ENCODE assay signal across 11 cellular contexts in genomic region chr4:786861-787300, GRCh38. TPM values are rescaled to one million over a fixed set of nuclear protein-coding genes. Genes with fewer than 3 reads are reported as not detected.
A peak's percentile ranks its signal among the peaks of the same experiment; 100 is the strongest.
DNase-seq lines count a peak whose midpoint lies in the region; ATAC-seq and TF ChIP-seq lines count a peak whose summit lies in the region.
"Had no signal": no experiment of that assay in that cellular context is flagged by ENCODE, and none has a peak within 500 bp of the region (broad histone marks: within the 10 kb centered on the region; RNA-seq: fewer than 3 reads in every experiment).

No MANE protein-coding gene starts in this region.

- H3K27ac ChIP-seq in 22Rv1, result peak overlapping the region; percentile 46; the same call in 1 of the 2 replicates
- peak overlapping the region; percentile 75 for H3K27ac ChIP-seq in left ventricle myocardium inferior (replicated peaks)

- H3K27me3 ChIP-seq in left ventricle myocardium inferior (ENCODE audit: low read depth), result peaks cover 68% of the 10 kb centered on the region

- no peak for DNase-seq in left ventricle myocardium inferior
- peak; percentile 65 for DNase-seq in retina
- no peak for DNase-seq in NCI-H1105 (lab: John Stamatoyannopoulos, UW)
- DNase-seq: activated CD4-positive, alpha-beta T cell treated with anti-CD3 and anti-CD28 coated beads for 48 hours; mesendoderm; NCI-H187 had no signal

- no peak for ATAC-seq in HG03108 (IDR thresholded peaks at IDR 0.05; ENCODE audit: unreplicated experiment)
- ATAC-seq in HG02885 (IDR thresholded peaks at IDR 0.05; ENCODE audit: poor library complexity, unreplicated experiment), result no peak
- no peak for ATAC-seq in HG02759 (IDR thresholded peaks at IDR 0.05; ENCODE audit: unreplicated experiment)

- H3K4me1 ChIP-seq in left ventricle myocardium inferior, result peaks cover 57% of the 10 kb centered on the region

- no peaks in the 10 kb centered on the region for H3K9me3 ChIP-seq in left ventricle myocardium inferior (replicated peaks)

- H3K4me3 ChIP-seq in WI38 (ENCODE audit: low read depth, low read length), result no peak overlapping the region
- H3K4me3 ChIP-seq in left ventricle myocardium inferior, result peak overlapping the region; percentile 65

- TF ChIP-seq CTCF in 22Rv1 (IDR thresholded peaks at IDR 0.05) (no peak), WI38 (IDR thresholded peaks at IDR 0.05; ENCODE audit: low read depth, low read length) (0 out of 2 replicates have a peak, but pooled peaks have one; percentile 5), left ventricle myocardium inferior (IDR thresholded peaks at IDR 0.05; ENCODE audit: borderline replicate concordance) (peak; percentile 31)

- H3K36me3 ChIP-seq in left ventricle myocardium inferior, result no peaks in the 10 kb centered on the region

- intact Hi-C loops in left ventricle myocardium inferior (cut with micrococcal nuclease), result no loop called here

RNA-seq across cellular contexts. Expression of gene CPLX1, which starts 39.0 kb away (rescaled TPM):
- total RNA-seq in left ventricle myocardium inferior, result 4.8 TPM
